In the genomic region with DNA sequence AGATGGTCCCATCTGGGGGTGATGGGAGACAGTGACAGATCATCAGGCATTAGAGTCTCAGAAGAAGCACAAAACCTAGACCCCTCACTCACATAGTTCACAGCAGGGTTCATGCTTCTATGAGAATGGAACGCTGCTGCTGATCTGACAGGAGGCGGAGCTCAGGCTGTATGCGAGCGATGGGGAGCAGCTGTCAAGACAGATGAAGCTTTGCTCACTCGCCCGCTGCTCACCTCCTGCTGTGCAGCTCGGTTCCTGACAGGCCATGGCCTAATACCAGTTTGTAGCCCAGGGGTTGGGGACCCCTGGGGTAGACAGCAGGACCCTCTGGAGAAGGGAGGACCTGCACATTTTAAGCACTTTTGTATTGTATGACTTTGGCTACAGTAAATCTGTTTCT, we compare ENCODE assay signal across 17 cellular contexts.
A peak's percentile ranks its signal among the peaks of the same experiment; 100 is the strongest.
DNase-seq lines count a peak whose midpoint lies in the region; ATAC-seq and TF ChIP-seq lines count a peak whose summit lies in the region.
"Had no signal": no experiment of that assay in that cellular context is flagged by ENCODE, and none has a peak within 500 bp of the region (broad histone marks: within the 10 kb centered on the region; RNA-seq: fewer than 3 reads in every experiment).

No MANE protein-coding gene starts in this region.

- DNase-seq in DMS 273 treated with DMSO at 0.1 percent for 48 hours (lab: John Stamatoyannopoulos, UW): peak; percentile 50
- DNase-seq in NCI-H1694 (lab: John Stamatoyannopoulos, UW): peak; percentile 97
- peak; percentile 51 for DNase-seq in WTC11 (ENCODE audit: low spot score)
- DNase-seq in myocyte (ENCODE audit: low read depth): peak; percentile 61
- no peak for DNase-seq in hepatic stellate cell (ENCODE audit: low spot score)
- no peak for DNase-seq in SHP77 treated with DMSO at 0.1 percent for 48 hours (lab: John Stamatoyannopoulos, UW)
- no peak for DNase-seq in activated T-cell treated with anti-CD3 and anti-CD28 coated beads for 4 hours
- DNase-seq: activated CD8-positive, alpha-beta memory T cell treated with anti-CD3 and anti-CD28 coated beads for 24 hours; cortex of kidney; DND-41; islet precursor cell; NCI-H2029 treated with DMSO at 0.1 percent for 48 hours; nucleus accumbens; stimulated activated CD4-positive, alpha-beta T cell treated with anti-CD3 and anti-CD28 coated beads, Interleukin-4, amount 100 ng/mL, for 1 hour; stimulated activated CD8-positive, alpha-beta memory T cell treated with anti-CD3 and anti-CD28 coated beads, Interleukin-4, amount 100 ng/mL, for 48 hours had no signal

- H3K27ac Mint-ChIP-seq in WTC11: no peak overlapping the region

- no peaks in the 10 kb centered on the region for H3K9me3 Mint-ChIP-seq in WTC11
- H3K9me3 Mint-ChIP-seq: activated T-helper 17 cell treated with anti-CD3 and anti-CD28 coated beads, Interleukin-2, amount 50 U/mL, for 72 hours had no signal

- ATAC-seq in WTC11 (no peak), GM21390 (IDR thresholded peaks at IDR 0.05; ENCODE audit: unreplicated experiment) (no peak)
- ATAC-seq: activated T-helper 17 cell treated with anti-CD3 and anti-CD28 coated beads, Interleukin-2, amount 50 U/mL, for 72 hours had no signal

- no peaks in the 10 kb centered on the region for H3K4me1 Mint-ChIP-seq in WTC11

- no peak overlapping the region for H3K4me3 Mint-ChIP-seq in WTC11
- H3K4me3 Mint-ChIP-seq: activated T-helper 17 cell treated with anti-CD3 and anti-CD28 coated beads, Interleukin-2, amount 50 U/mL, for 72 hours had no signal

- CTCF ChIA-PET in WTC11 (lab: Charles Lee): interaction anchor here (1.2 to 1.3 kb wide), 3 partner anchors 24 to 50 kb away, joined by 3 to 5 read pairs (median 3); no protein-coding TSS in a partner anchor

- TF ChIP-seq CTCF in WTC11 (IDR thresholded peaks at IDR 0.05): no peak

- POLR2A ChIA-PET in WTC11 (lab: Charles Lee): no interaction called here

- H3K36me3 Mint-ChIP-seq in WTC11: no peaks in the 10 kb centered on the region

- no peaks in the 10 kb centered on the region for H3K27me3 Mint-ChIP-seq in WTC11 (ENCODE audit: low read depth)
- H3K27me3 Mint-ChIP-seq: activated T-helper 17 cell treated with anti-CD3 and anti-CD28 coated beads, Interleukin-2, amount 50 U/mL, for 72 hours had no signal

TF ChIP-seq in WTC11, 78 proteins besides CTCF, POLR2A, EP300 and RAD21:
- TF ChIP-seq ZNF232 (CRISPR knock-in tag; IDR thresholded peaks at IDR 0.05) (no peak), IRF2 (CRISPR knock-in tag; IDR thresholded peaks at IDR 0.05; ENCODE audit: borderline replicate concordance, low read depth) (no peak), SOX15 (CRISPR knock-in tag; IDR thresholded peaks at IDR 0.05) (no peak), ATF1 (CRISPR knock-in tag; IDR thresholded peaks at IDR 0.05) (no peak), CREB1 (CRISPR knock-in tag; IDR thresholded peaks at IDR 0.05) (no peak)
- TF ChIP-seq, protein P1, sequence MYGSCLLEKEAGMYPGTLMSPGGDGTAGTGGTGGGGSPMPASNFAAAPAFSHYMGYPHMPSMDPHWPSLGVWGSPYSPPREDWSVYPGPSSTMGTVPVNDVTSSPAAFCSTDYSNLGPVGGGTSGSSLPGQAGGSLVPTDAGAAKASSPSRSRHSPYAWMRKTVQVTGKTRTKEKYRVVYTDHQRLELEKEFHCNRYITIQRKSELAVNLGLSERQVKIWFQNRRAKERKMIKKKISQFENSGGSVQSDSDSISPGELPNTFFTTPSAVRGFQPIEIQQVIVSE (CRISPR knock-in tag; IDR thresholded peaks at IDR 0.05; ENCODE audit: borderline replicate concordance): no peak
- TF ChIP-seq, protein P2, sequence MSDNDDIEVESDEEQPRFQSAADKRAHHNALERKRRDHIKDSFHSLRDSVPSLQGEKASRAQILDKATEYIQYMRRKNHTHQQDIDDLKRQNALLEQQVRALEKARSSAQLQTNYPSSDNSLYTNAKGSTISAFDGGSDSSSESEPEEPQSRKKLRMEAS (CRISPR knock-in tag; IDR thresholded peaks at IDR 0.05): no peak
- TF ChIP-seq, protein P3, sequence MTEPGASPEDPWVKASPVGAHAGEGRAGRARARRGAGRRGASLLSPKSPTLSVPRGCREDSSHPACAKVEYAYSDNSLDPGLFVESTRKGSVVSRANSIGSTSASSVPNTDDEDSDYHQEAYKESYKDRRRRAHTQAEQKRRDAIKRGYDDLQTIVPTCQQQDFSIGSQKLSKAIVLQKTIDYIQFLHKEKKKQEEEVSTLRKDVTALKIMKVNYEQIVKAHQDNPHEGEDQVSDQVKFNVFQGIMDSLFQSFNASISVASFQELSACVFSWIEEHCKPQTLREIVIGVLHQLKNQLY (CRISPR knock-in tag; IDR thresholded peaks at IDR 0.05): no peak

Comparison
In these comparisons a context has a peak if more than half of its experiments do, and no peak if none do; other contexts are left out.
1. DNase-seq: peak in DMS 273 treated with DMSO at 0.1 percent for 48 hours (single experiment), NCI-H1694 (single experiment), WTC11 (single experiment) and myocyte (single experiment); none in hepatic stellate cell (single experiment), SHP77 treated with DMSO at 0.1 percent for 48 hours (single experiment) and activated T-cell treated with anti-CD3 and anti-CD28 coated beads for 4 hours (single experiment).